28 cellular contexts compared by ENCODE assay signal in the genomic region with DNA sequence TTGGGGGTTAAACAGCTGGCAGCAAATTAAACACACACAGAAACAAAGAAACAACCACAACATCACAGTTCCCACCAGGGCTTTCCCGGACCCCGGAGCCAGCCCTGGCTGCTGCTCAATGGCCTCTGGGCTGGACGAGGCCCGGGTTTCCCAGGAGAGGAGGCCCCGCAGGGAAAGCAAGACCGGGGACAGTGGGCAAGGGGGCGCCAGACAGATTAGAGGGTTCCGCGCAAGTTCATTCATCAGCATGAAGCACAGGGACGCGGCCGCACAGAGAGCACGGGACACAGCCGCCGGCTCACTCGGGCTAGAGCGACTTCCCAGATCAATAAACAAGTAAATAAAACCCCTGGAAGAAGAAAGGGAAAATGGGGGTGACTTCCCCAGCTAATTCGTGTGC.
DNase-seq lines count a peak whose midpoint lies in the region; ATAC-seq and TF ChIP-seq lines count a peak whose summit lies in the region.
"Had no signal": no experiment of that assay in that cellular context is flagged by ENCODE, and none has a peak within 500 bp of the region (broad histone marks: within the 10 kb centered on the region; RNA-seq: fewer than 3 reads in every experiment).

No MANE protein-coding gene starts in this region.

- WGBS in endodermal cell (ENCODE audit: insufficient coverage in 1 of 2, insufficient read length in 1 of 2), 2 experiments = 94 to 98% methylated on average over 13 to 18 of the region's 18 CpGs

- H3K27ac Mint-ChIP-seq in endodermal cell (no peak overlapping the region), progenitor cell of endocrine pancreas (peak overlapping the region; percentile 56)

- no peaks in the 10 kb centered on the region for H3K9me3 ChIP-seq in BLaER1
- no peaks in the 10 kb centered on the region for H3K9me3 ChIP-seq in endodermal cell (ENCODE audit: control insufficient read depth, low read length)
- H3K9me3 ChIP-seq: A549, SJCRH30 had no signal

- H3K4me1 ChIP-seq in BLaER1 (peaks cover 60% of the 10 kb centered on the region), endodermal cell (ENCODE audit: control insufficient read depth, insufficient read depth, low read length) (peaks cover 4% of the 10 kb centered on the region)
- H3K4me1 ChIP-seq: A549, SJCRH30 had no signal

- H3K4me3 Mint-ChIP-seq in endodermal cell (no peak overlapping the region), progenitor cell of endocrine pancreas (ENCODE audit: low read depth) (no peak overlapping the region)
- H3K4me3 Mint-ChIP-seq: CD4-positive, alpha-beta memory T cell had no signal

- no peak for ATAC-seq in HG02763 (IDR thresholded peaks at IDR 0.05; ENCODE audit: unreplicated experiment)
- ATAC-seq: A549, HCT116, PC-3, SK-N-SH treated with all-trans-retinoic acid at 6 μM for 48 hours had no signal

- no peak for TF ChIP-seq CTCF in endodermal cell (conservative IDR thresholded peaks at IDR 0.05)
- TF ChIP-seq CTCF in progenitor cell of endocrine pancreas (IDR thresholded peaks at IDR 0.05; ENCODE audit: unreplicated experiment) = no peak

- H3K4me2 ChIP-seq in BLaER1 = 0 out of 2 replicates have a peak overlapping the region, but pooled peaks have one; percentile 86
- H3K4me2 ChIP-seq: A549 had no signal

- H3K9ac ChIP-seq in BLaER1 (no peak overlapping the region), endodermal cell (ENCODE audit: extremely low read depth, low read length, poor library complexity, severe bottlenecking) (no peak overlapping the region)

- H3K4me3 ChIP-seq in BLaER1 = no peak overlapping the region
- H3K4me3 ChIP-seq in H7 (ENCODE audit: insufficient read depth, low read depth, low read length) = no peak overlapping the region
- no peak overlapping the region for H3K4me3 ChIP-seq in endodermal cell (ENCODE audit: low read length)
- H3K4me3 ChIP-seq: A549, SJCRH30 had no signal

- H3K4me1 Mint-ChIP-seq in endodermal cell = peaks cover 2% of the 10 kb centered on the region
- no peaks in the 10 kb centered on the region for H3K4me1 Mint-ChIP-seq in progenitor cell of endocrine pancreas (ENCODE audit: low read depth)
- H3K4me1 Mint-ChIP-seq: CD4-positive, alpha-beta memory T cell had no signal

- DNase-seq in H7 (peak; percentile 76), endodermal cell (no peak), progenitor cell of endocrine pancreas (ENCODE audit: low spot score, unreplicated experiment) (no peak), Kasumi-1 (lab: John Stamatoyannopoulos, UW) (no peak)
- no peak for DNase-seq in stimulated activated naive CD4-positive, alpha-beta T cell (lab: John Stamatoyannopoulos, UW)
- DNase-seq: AML-193; C1 segment of cervical spinal cord; CD4-positive, alpha-beta memory T cell; COR-L47; DMS53; GOT3; Karpas-422; MV-4-11; NCI-H1105; NCI-H1436 treated with DMSO at 0.1 percent for 48 hours; NCI-H187 treated with DMSO at 0.1 percent for 48 hours; NCI-H446; NCI-H524 treated with DMSO at 0.1 percent for 48 hours; NCI-H774; NK-92 treated with Interleukin-12 subunit alpha and Interleukin-12 subunit beta, amount 100 ng/mL, for 24 hours; PC-3; SJCRH30 had no signal

- peaks cover 100% of the 10 kb centered on the region for H4K20me1 ChIP-seq in BLaER1

- H3K36me3 Mint-ChIP-seq in endodermal cell (ENCODE audit: low read depth) (peaks cover 24% of the 10 kb centered on the region), progenitor cell of endocrine pancreas (ENCODE audit: insufficient read depth) (peaks cover 13% of the 10 kb centered on the region)

- H3K9me3 Mint-ChIP-seq in endodermal cell = no peaks in the 10 kb centered on the region
- no peaks in the 10 kb centered on the region for H3K9me3 Mint-ChIP-seq in progenitor cell of endocrine pancreas (ENCODE audit: low read depth)

- no peak overlapping the region; the same call in 1 of the 2 replicates for H3K27ac ChIP-seq in BLaER1
- H3K27ac ChIP-seq in endodermal cell (ENCODE audit: low read depth, low read length) = peak overlapping the region; percentile 38
- H3K27ac ChIP-seq: A549, HL-60, SJCRH30 had no signal

- peaks cover 95% of the 10 kb centered on the region for H3K36me3 ChIP-seq in BLaER1
- H3K36me3 ChIP-seq in H7 (replicated peaks; ENCODE audit: control insufficient read depth, insufficient read depth, low read length) = peaks cover 7% of the 10 kb centered on the region
- peaks cover 22% of the 10 kb centered on the region for H3K36me3 ChIP-seq in endodermal cell (ENCODE audit: control insufficient read depth, insufficient read depth, low read length)
- H3K36me3 ChIP-seq: SJCRH30 had no signal

- H3K27me3 ChIP-seq in BLaER1 (no peaks in the 10 kb centered on the region), H7 (ENCODE audit: control insufficient read depth, insufficient read depth, low read length) (no peaks in the 10 kb centered on the region), endodermal cell (ENCODE audit: control insufficient read depth, insufficient read depth, low read length, poor library complexity, severe bottlenecking) (no peaks in the 10 kb centered on the region)
- H3K27me3 ChIP-seq: SJCRH30 had no signal

- H3K27me3 Mint-ChIP-seq in endodermal cell (ENCODE audit: insufficient read depth) (no peaks in the 10 kb centered on the region), progenitor cell of endocrine pancreas (no peaks in the 10 kb centered on the region)
- H3K27me3 Mint-ChIP-seq: CD4-positive, alpha-beta memory T cell had no signal
